Comparison of ENCODE assay signal across 11 cellular contexts in the genomic region with DNA sequence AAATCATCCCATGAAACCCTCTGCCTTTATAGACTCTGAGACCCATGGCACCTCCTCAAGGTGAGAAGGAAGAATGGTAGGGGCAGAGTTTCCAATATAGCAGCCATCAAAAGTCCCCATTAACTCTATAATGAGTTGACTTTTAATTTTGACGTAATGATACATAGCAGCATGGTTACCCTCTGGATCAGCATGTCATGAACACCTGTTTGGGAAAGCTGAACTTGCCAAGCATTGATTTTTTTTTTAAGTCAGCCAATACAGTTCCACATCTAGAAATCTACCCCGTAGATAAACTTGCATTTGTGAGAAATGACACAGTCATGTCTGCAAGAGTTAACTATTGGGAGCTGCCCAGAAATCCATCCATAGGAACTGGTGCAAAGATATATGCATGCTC.
"Had no signal": no experiment of that assay in that cellular context is flagged by ENCODE, and none has a peak within 500 bp of the region (broad histone marks: within the 10 kb centered on the region; RNA-seq: fewer than 3 reads in every experiment).

No MANE protein-coding gene starts in this region.

- H3K9me3 ChIP-seq: HAP-1 had no signal

- H3K36me3 ChIP-seq: HAP-1 had no signal

- FAIRE-seq: H1, H54 had no signal

- ATAC-seq: GM23338, HCT116 had no signal

- H3K4me1 ChIP-seq: HAP-1 had no signal

- H3K9ac ChIP-seq: GM23248 had no signal

- H3K4me3 ChIP-seq: GM23248, GM23338, HAP-1 had no signal

- DNase-seq: GM23248, GOT3, H7, H9, HCEC 1CT, HFFc6 had no signal

- H3K27ac ChIP-seq: GM23248 had no signal

- H3K4me2 ChIP-seq: GM23338 had no signal
